Comparison of ENCODE assay signal across 21 cellular contexts in genomic region chr21:15195768-15196167, GRCh38.
"Had no signal": no experiment of that assay in that cellular context is flagged by ENCODE, and none has a peak within 500 bp of the region (broad histone marks: within the 10 kb centered on the region; RNA-seq: fewer than 3 reads in every experiment).

No MANE protein-coding gene starts in this region.

- H3K4me1 ChIP-seq: psoas muscle, thyroid gland had no signal

- H3K27me3 ChIP-seq: ovary, thyroid gland had no signal

- H3K27ac ChIP-seq: dorsolateral prefrontal cortex, ovary, psoas muscle, skin epidermis, thyroid gland had no signal

- H3K9me3 ChIP-seq: ovary, psoas muscle, thyroid gland had no signal

- DNase-seq: central memory CD4-positive, alpha-beta T cell; dorsolateral prefrontal cortex; effector CD4-positive, alpha-beta T cell; kidney; left ventricle myocardium superior; mesenchymal stem cell; naive thymus-derived CD4-positive, alpha-beta T cell; nucleus accumbens; ovary; posterior cingulate gyrus; psoas muscle; right cardiac atrium; stimulated activated CD4-positive, alpha-beta T cell treated with anti-CD3 and anti-CD28 coated beads, Interleukin-15, amount 100 ng/mL, for 24 hours; stimulated activated CD4-positive, alpha-beta T cell treated with anti-CD3 and anti-CD28 coated beads, Interleukin-2, amount 100 ng/mL, for 48 hours; stimulated activated naive B cell treated with anti-CD40 and anti-IgM and Interleukin-4, amounts not matched to agents 10 μg/mL and 1 μg/mL and 100 μg/mL, for 72 hours; thyroid gland; trophoblast cell had no signal

- H3K4me3 ChIP-seq: dorsolateral prefrontal cortex, lung, ovary, psoas muscle, skin epidermis, thyroid gland had no signal

- ATAC-seq: left ventricle myocardium superior; naive thymus-derived CD4-positive, alpha-beta T cell; psoas muscle; right cardiac atrium; stimulated activated naive B cell treated with anti-CD40 and anti-IgM and Interleukin-4, amounts not matched to agents 10 μg/mL and 1 μg/mL and 100 μg/mL, for 72 hours had no signal

- H3K36me3 ChIP-seq: ovary, thyroid gland had no signal

- FAIRE-seq: colon, frontal cortex, kidney had no signal
